ENCODE assay signal across 1 cellular context in the genomic region with DNA sequence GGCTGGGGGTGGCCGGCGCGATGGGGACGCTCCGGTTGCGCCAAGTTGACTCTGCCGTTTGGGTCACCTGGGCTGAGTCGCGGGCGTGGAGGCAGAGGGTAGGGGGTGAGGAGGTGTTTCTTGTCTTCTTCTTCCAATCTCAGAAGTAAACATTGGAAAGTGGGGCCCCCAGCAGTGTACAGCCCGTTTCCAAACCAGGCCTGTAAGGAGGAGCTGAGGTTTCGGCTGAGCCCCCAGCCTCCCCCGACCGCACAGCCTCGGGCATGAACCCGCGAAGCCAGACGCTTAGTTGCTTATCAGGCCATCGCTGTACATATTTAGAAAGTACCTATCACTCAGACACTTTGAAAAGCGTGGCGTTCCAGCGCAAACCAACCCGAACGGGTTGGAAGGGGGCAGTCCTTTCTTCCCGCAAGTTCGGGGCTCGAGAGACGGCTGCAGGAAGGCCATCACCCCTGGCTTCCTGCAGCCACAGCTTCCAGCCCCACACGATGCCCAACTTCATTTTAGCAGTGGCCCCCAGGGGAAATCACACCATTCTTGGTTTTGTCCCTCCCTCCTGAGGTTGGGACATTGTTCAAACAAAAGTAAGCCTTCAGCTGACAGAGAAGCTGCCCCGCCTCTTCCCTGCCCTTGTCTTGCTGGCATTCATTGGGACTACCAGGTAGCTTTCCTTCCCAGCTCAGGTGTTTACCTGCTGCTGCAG.
A peak's percentile ranks its signal among the peaks of the same experiment; 100 is the strongest.
TF ChIP-seq lines count a peak whose summit lies in the region.

No MANE protein-coding gene starts in this region.

TF ChIP-seq in HepG2, 621 proteins besides CTCF, POLR2A, EP300 and RAD21 (continued from another document):
- TF ChIP-seq, protein P1, sequence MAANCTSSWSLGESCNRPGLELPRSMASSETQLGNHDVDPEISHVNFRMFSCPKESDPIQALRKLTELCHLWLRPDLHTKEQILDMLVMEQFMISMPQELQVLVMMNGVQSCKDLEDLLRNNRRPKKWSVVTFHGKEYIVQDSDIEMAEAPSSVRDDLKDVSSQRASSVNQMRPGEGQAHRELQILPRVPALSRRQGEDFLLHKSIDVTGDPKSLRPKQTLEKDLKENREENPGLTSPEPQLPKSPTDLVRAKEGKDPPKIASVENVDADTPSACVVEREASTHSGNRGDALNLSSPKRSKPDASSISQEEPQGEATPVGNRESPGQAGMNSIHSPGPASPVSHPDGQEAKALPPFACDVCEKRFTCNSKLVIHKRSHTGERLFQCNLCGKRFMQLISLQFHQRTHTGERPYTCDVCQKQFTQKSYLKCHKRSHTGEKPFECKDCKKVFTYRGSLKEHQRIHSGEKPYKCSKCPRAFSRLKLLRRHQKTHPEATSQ (CRISPR knock-in tag; IDR thresholded peaks at IDR 0.05; ENCODE audit: borderline replicate concordance), result no peak
- TF ChIP-seq FOXO1 (CRISPR knock-in tag; IDR thresholded peaks at IDR 0.05), result no peak
- TF ChIP-seq, protein P2, sequence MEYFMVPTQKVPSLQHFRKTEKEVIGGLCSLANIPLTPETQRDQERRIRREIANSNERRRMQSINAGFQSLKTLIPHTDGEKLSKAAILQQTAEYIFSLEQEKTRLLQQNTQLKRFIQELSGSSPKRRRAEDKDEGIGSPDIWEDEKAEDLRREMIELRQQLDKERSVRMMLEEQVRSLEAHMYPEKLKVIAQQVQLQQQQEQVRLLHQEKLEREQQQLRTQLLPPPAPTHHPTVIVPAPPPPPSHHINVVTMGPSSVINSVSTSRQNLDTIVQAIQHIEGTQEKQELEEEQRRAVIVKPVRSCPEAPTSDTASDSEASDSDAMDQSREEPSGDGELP (IDR thresholded peaks at IDR 0.05; ENCODE audit: borderline replicate concordance, low read depth), result peak; percentile 30; the same call in 1 of the 2 replicates
- TF ChIP-seq, protein P3, sequence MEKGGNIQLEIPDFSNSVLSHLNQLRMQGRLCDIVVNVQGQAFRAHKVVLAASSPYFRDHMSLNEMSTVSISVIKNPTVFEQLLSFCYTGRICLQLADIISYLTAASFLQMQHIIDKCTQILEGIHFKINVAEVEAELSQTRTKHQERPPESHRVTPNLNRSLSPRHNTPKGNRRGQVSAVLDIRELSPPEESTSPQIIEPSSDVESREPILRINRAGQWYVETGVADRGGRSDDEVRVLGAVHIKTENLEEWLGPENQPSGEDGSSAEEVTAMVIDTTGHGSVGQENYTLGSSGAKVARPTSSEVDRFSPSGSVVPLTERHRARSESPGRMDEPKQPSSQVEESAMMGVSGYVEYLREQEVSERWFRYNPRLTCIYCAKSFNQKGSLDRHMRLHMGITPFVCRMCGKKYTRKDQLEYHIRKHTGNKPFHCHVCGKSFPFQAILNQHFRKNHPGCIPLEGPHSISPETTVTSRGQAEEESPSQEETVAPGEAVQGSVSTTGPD (CRISPR knock-in tag; IDR thresholded peaks at IDR 0.05), result no peak
- TF ChIP-seq, protein P4, sequence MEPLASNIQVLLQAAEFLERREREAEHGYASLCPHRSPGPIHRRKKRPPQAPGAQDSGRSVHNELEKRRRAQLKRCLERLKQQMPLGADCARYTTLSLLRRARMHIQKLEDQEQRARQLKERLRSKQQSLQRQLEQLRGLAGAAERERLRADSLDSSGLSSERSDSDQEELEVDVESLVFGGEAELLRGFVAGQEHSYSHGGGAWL (CRISPR knock-in tag; IDR thresholded peaks at IDR 0.05), result no peak
- TF ChIP-seq SOX5 (CRISPR knock-in tag; IDR thresholded peaks at IDR 0.05; ENCODE audit: borderline replicate concordance), result peak; percentile 40; the same call in 1 of the 2 replicates
- TF ChIP-seq, protein P5, sequence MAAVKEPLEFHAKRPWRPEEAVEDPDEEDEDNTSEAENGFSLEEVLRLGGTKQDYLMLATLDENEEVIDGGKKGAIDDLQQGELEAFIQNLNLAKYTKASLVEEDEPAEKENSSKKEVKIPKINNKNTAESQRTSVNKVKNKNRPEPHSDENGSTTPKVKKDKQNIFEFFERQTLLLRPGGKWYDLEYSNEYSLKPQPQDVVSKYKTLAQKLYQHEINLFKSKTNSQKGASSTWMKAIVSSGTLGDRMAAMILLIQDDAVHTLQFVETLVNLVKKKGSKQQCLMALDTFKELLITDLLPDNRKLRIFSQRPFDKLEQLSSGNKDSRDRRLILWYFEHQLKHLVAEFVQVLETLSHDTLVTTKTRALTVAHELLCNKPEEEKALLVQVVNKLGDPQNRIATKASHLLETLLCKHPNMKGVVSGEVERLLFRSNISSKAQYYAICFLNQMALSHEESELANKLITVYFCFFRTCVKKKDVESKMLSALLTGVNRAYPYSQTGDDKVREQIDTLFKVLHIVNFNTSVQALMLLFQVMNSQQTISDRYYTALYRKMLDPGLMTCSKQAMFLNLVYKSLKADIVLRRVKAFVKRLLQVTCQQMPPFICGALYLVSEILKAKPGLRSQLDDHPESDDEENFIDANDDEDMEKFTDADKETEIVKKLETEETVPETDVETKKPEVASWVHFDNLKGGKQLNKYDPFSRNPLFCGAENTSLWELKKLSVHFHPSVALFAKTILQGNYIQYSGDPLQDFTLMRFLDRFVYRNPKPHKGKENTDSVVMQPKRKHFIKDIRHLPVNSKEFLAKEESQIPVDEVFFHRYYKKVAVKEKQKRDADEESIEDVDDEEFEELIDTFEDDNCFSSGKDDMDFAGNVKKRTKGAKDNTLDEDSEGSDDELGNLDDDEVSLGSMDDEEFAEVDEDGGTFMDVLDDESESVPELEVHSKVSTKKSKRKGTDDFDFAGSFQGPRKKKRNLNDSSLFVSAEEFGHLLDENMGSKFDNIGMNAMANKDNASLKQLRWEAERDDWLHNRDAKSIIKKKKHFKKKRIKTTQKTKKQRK (IDR thresholded peaks at IDR 0.05; ENCODE audit: low read length), result no peak
- no peak for TF ChIP-seq AGO1 (IDR thresholded peaks at IDR 0.05; ENCODE audit: low read depth, low read length, poor library complexity, severe bottlenecking)
- TF ChIP-seq, protein P6, sequence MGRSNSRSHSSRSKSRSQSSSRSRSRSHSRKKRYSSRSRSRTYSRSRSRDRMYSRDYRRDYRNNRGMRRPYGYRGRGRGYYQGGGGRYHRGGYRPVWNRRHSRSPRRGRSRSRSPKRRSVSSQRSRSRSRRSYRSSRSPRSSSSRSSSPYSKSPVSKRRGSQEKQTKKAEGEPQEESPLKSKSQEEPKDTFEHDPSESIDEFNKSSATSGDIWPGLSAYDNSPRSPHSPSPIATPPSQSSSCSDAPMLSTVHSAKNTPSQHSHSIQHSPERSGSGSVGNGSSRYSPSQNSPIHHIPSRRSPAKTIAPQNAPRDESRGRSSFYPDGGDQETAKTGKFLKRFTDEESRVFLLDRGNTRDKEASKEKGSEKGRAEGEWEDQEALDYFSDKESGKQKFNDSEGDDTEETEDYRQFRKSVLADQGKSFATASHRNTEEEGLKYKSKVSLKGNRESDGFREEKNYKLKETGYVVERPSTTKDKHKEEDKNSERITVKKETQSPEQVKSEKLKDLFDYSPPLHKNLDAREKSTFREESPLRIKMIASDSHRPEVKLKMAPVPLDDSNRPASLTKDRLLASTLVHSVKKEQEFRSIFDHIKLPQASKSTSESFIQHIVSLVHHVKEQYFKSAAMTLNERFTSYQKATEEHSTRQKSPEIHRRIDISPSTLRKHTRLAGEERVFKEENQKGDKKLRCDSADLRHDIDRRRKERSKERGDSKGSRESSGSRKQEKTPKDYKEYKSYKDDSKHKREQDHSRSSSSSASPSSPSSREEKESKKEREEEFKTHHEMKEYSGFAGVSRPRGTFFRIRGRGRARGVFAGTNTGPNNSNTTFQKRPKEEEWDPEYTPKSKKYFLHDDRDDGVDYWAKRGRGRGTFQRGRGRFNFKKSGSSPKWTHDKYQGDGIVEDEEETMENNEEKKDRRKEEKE (IDR thresholded peaks at IDR 0.05), result no peak
- no peak for TF ChIP-seq ZNF232 (CRISPR knock-in tag; IDR thresholded peaks at IDR 0.05; ENCODE audit: borderline replicate concordance)
- TF ChIP-seq TBX2 (CRISPR knock-in tag; IDR thresholded peaks at IDR 0.05; ENCODE audit: borderline replicate concordance), result no peak
- no peak for TF ChIP-seq SALL2 (CRISPR knock-in tag; IDR thresholded peaks at IDR 0.05)
- peak; percentile 80; the same call in 1 of the 2 replicates for TF ChIP-seq SP5 (CRISPR knock-in tag; IDR thresholded peaks at IDR 0.05; ENCODE audit: borderline replicate concordance, low read depth)
- TF ChIP-seq, protein P7, sequence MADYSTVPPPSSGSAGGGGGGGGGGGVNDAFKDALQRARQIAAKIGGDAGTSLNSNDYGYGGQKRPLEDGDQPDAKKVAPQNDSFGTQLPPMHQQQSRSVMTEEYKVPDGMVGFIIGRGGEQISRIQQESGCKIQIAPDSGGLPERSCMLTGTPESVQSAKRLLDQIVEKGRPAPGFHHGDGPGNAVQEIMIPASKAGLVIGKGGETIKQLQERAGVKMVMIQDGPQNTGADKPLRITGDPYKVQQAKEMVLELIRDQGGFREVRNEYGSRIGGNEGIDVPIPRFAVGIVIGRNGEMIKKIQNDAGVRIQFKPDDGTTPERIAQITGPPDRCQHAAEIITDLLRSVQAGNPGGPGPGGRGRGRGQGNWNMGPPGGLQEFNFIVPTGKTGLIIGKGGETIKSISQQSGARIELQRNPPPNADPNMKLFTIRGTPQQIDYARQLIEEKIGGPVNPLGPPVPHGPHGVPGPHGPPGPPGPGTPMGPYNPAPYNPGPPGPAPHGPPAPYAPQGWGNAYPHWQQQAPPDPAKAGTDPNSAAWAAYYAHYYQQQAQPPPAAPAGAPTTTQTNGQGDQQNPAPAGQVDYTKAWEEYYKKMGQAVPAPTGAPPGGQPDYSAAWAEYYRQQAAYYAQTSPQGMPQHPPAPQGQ (CRISPR knock-in tag; IDR thresholded peaks at IDR 0.05; ENCODE audit: borderline replicate concordance), result no peak
TF ChIP-seq in HepG2: peak in this region for 5.
